In the genomic region with DNA sequence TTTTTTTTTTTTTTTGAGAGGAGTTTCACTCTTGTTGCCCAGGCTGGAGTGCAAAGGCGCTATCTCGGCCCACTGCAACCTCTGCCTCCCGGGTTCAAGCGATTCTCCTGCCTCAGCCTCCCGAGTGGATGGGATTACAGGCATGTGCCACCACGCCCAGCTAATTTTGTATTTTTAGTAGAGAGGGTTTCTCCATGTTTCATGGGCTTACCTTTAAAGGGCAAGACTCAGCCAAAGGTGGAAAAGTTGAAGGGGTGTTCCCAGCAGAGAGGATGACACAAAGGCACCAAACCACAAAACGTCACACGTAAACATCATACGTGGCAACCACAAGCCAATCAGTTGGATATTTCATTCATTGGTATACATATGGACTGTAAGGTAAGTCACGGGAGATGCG, we compare ENCODE assay signal across 8 cellular contexts. TPM values are rescaled to one million over a fixed set of nuclear protein-coding genes. Genes with fewer than 3 reads are reported as not detected.
DNase-seq lines count a peak whose midpoint lies in the region; ATAC-seq and TF ChIP-seq lines count a peak whose summit lies in the region.
"Not testable (repeated sequence)": the region's sequence is repeated elsewhere in the genome, so short reads cannot be mapped to it uniquely, and the experiment has no call there.

No MANE protein-coding gene starts in this region.

- H3K9me3 ChIP-seq in CD4-positive, alpha-beta T cell (ENCODE audit: control insufficient read depth, low read length); Loucy (ENCODE audit: insufficient read depth, low read depth, low read length): not testable (repeated sequence)

- not testable (repeated sequence) for H2AFZ ChIP-seq in Loucy (ENCODE audit: low read length)

- TF ChIP-seq CTCF in CD4-positive, alpha-beta T cell (IDR thresholded peaks at IDR 0.05); Loucy (conservative IDR thresholded peaks at IDR 0.05; ENCODE audit: low read length); dorsolateral prefrontal cortex (IDR thresholded peaks at IDR 0.05 in 54 of 56, conservative IDR thresholded peaks at IDR 0.05 in 2 of 56; ENCODE audit: low read depth in 1 of 56, partially characterized antibody in 56 of 56); mesothelial cell of epicardium (IDR thresholded peaks at IDR 0.05; ENCODE audit: unreplicated experiment): not testable (repeated sequence)

- POLR2A ChIA-PET in CD4-positive, alpha-beta T cell (lab: Charles Lee), result interaction anchor here (0.5 to 5.9 kb wide), 10 partner anchors 9 to 1459 kb away, joined by 3 to 169 read pairs (median 8); partner anchors contain the start of genes CAB39L, KPNA3, NUDT15 and RCBTB1

- peak in 8 of 10 experiments; percentile 10 to 56 (median 22) for DNase-seq in CD4-positive, alpha-beta T cell
- peak; percentile 72 for DNase-seq in activated CD4-positive, alpha-beta T cell treated with anti-CD3 and anti-CD28 coated beads for 48 hours
- peak; percentile 30 for DNase-seq in activated T-helper 2 cell treated with anti-CD3 and anti-CD28 coated beads, Interferon-gamma antibody, Interleukin-2, Interleukin-4, amounts not matched to agents 10 μg/mL and 5 μg/mL and 100 μg/mL, durations not matched to agents 14 hours and 24 hours and 36 hours (ENCODE audit: low spot score)
- not testable (repeated sequence) for DNase-seq in dorsolateral prefrontal cortex; mesothelial cell of epicardium (ENCODE audit: low spot score in 2 of 2, unreplicated experiment in 2 of 2)
- peak; percentile 20 to 48 (median 24) for DNase-seq in stimulated activated CD4-positive, alpha-beta T cell treated with anti-CD3 and anti-CD28 coated beads, Interleukin-1b, Interleukin-23, amount 100 ng/mL, for 24 hours (ENCODE audit: low read depth in 4 of 4, low spot score in 1 of 4)
- peak; percentile 28 to 57 for DNase-seq in stimulated activated naive CD8-positive, alpha-beta T cell treated with anti-CD3 and anti-CD28 coated beads, Interleukin-15, amount 100 ng/mL, for 72 hours

- H3K36me3 Mint-ChIP-seq in CD4-positive, alpha-beta T cell (ENCODE audit: low read depth), result peaks cover 56% of the 10 kb centered on the region
- peaks cover 45% of the 10 kb centered on the region for H3K36me3 Mint-ChIP-seq in activated T-helper 2 cell treated with anti-CD3 and anti-CD28 coated beads, Interferon-gamma antibody, Interleukin-2, Interleukin-4, amounts not matched to agents 10 μg/mL and 5 μg/mL and 100 μg/mL, durations not matched to agents 14 hours and 24 hours and 36 hours (ENCODE audit: low read depth)
- not testable (repeated sequence) for H3K36me3 Mint-ChIP-seq in mesothelial cell of epicardium

- H3K79me2 ChIP-seq in Loucy (ENCODE audit: insufficient read depth, low read length), result not testable (repeated sequence)

- H3K4me3 Mint-ChIP-seq in CD4-positive, alpha-beta T cell, result peak overlapping the region; percentile 93
- H3K4me3 Mint-ChIP-seq in activated T-helper 2 cell treated with anti-CD3 and anti-CD28 coated beads, Interferon-gamma antibody, Interleukin-2, Interleukin-4, amounts not matched to agents 10 μg/mL and 5 μg/mL and 100 μg/mL, durations not matched to agents 14 hours and 24 hours and 36 hours (ENCODE audit: low read depth), result peak overlapping the region; percentile 82
- peak overlapping the region; percentile 73 for H3K4me3 Mint-ChIP-seq in mesothelial cell of epicardium
- peak overlapping the region; percentile 89 to 91 for H3K4me3 Mint-ChIP-seq in stimulated activated naive CD8-positive, alpha-beta T cell treated with anti-CD3 and anti-CD28 coated beads, Interleukin-15, amount 100 ng/mL, for 72 hours

- not testable (repeated sequence) for H4K20me1 ChIP-seq in Loucy (ENCODE audit: insufficient read depth, low read length, poor library complexity, severe bottlenecking)

- peaks cover 63% of the 10 kb centered on the region for H3K4me1 Mint-ChIP-seq in CD4-positive, alpha-beta T cell (ENCODE audit: low read depth)
- peaks cover 50% of the 10 kb centered on the region for H3K4me1 Mint-ChIP-seq in activated T-helper 2 cell treated with anti-CD3 and anti-CD28 coated beads, Interferon-gamma antibody, Interleukin-2, Interleukin-4, amounts not matched to agents 10 μg/mL and 5 μg/mL and 100 μg/mL, durations not matched to agents 14 hours and 24 hours and 36 hours (ENCODE audit: low read depth)
- H3K4me1 Mint-ChIP-seq in mesothelial cell of epicardium, result not testable (repeated sequence)
- peaks cover 52% of the 10 kb centered on the region for H3K4me1 Mint-ChIP-seq in stimulated activated naive CD8-positive, alpha-beta T cell treated with anti-CD3 and anti-CD28 coated beads, Interleukin-15, amount 100 ng/mL, for 72 hours

- not testable (repeated sequence) for H3K27me3 Mint-ChIP-seq in CD4-positive, alpha-beta T cell; activated T-helper 2 cell treated with anti-CD3 and anti-CD28 coated beads, Interferon-gamma antibody, Interleukin-2, Interleukin-4, amounts not matched to agents 10 μg/mL and 5 μg/mL and 100 μg/mL, durations not matched to agents 14 hours and 24 hours and 36 hours (ENCODE audit: low read depth); mesothelial cell of epicardium (ENCODE audit: low read depth); stimulated activated naive CD8-positive, alpha-beta T cell treated with anti-CD3 and anti-CD28 coated beads, Interleukin-15, amount 100 ng/mL, for 72 hours

- H3K36me3 ChIP-seq in Loucy (ENCODE audit: insufficient read depth, low read length), result not testable (repeated sequence)

- H3K4me1 ChIP-seq in Loucy (ENCODE audit: insufficient read depth, low read length, poor library complexity, severe bottlenecking), result not testable (repeated sequence)

- CTCF ChIA-PET in CD4-positive, alpha-beta T cell (lab: Charles Lee), result interaction anchor here (1.5 kb wide), 1 partner anchor 9 kb away, joined by 4 read pairs; no protein-coding TSS in a partner anchor

- H3K4me2 ChIP-seq in Loucy (ENCODE audit: low read depth, low read length, poor library complexity, severe bottlenecking), result peak overlapping the region; percentile 79

- H3K9ac ChIP-seq in Loucy (ENCODE audit: low read depth, low read length, poor library complexity, severe bottlenecking), result not testable (repeated sequence)

- not testable (repeated sequence) for H3F3A ChIP-seq in Loucy (ENCODE audit: low read depth)

- peak; percentile 32 for ATAC-seq in CD4-positive, alpha-beta T cell (ENCODE audit: poor library complexity)
- peak; percentile 40 for ATAC-seq in stimulated activated naive CD8-positive, alpha-beta T cell treated with anti-CD3 and anti-CD28 coated beads, Interleukin-15, amount 100 ng/mL, for 72 hours

- H3K27me3 ChIP-seq in CD4-positive, alpha-beta T cell (ENCODE audit: control insufficient read depth, insufficient read depth, low read length); Loucy (ENCODE audit: insufficient read depth, low read length, poor library complexity, severe bottlenecking); dorsolateral prefrontal cortex: not testable (repeated sequence)

- H3K4me3 ChIP-seq in Loucy (ENCODE audit: low read length, poor library complexity, severe bottlenecking) (peak overlapping the region; percentile 91), dorsolateral prefrontal cortex (peak overlapping the region in 14 of 59 donors; percentile 58 to 83 (median 76))

- H3K27ac ChIP-seq in CD4-positive, alpha-beta T cell (ENCODE audit: low read depth, low read length), result peak overlapping the region; percentile 82
- peak overlapping the region in 37 of 59 donors; percentile 6 to 96 (median 92) for H3K27ac ChIP-seq in dorsolateral prefrontal cortex

- H3K9me3 Mint-ChIP-seq in CD4-positive, alpha-beta T cell; activated T-helper 2 cell treated with anti-CD3 and anti-CD28 coated beads, Interferon-gamma antibody, Interleukin-2, Interleukin-4, amounts not matched to agents 10 μg/mL and 5 μg/mL and 100 μg/mL, durations not matched to agents 14 hours and 24 hours and 36 hours; mesothelial cell of epicardium; stimulated activated naive CD8-positive, alpha-beta T cell treated with anti-CD3 and anti-CD28 coated beads, Interleukin-15, amount 100 ng/mL, for 72 hours: not testable (repeated sequence)

- not testable (repeated sequence) for H3K9me2 ChIP-seq in Loucy (replicated peaks; ENCODE audit: low read depth, low read length)

- intact Hi-C loops in CD4-positive, alpha-beta T cell (cut with DNase I, micrococcal nuclease), result loop anchor here (2.0 to 10.0 kb wide), 6 partner anchors 45 to 298 kb away; partner anchors contain the start of genes RCBTB1 (in 2 of the 2), CAB39L (in 1 of the 2), KPNA3 (in 1 of the 2) and SETDB2 (in 1 of the 2)
- intact Hi-C loops in activated T-helper 2 cell treated with anti-CD3 and anti-CD28 coated beads, Interferon-gamma antibody, Interleukin-2, Interleukin-4, amounts not matched to agents 10 μg/mL and 5 μg/mL and 100 μg/mL, durations not matched to agents 14 hours and 24 hours and 36 hours (cut with micrococcal nuclease), result loop anchor here (1.0 to 5.0 kb wide), 3 partner anchors 44 to 196 kb away; partner anchors contain the start of gene RCBTB1
- intact Hi-C loops in dorsolateral prefrontal cortex (cut with DNase I), result loop anchor here (5.0 to 10.0 kb wide), 2 partner anchors 55 to 88 kb away; partner anchors contain the start of genes CAB39L (in 1 of the 2), RCBTB1 (in 1 of the 2) and SETDB2 (in 1 of the 2)

- H3K27ac Mint-ChIP-seq in CD4-positive, alpha-beta T cell, result peak overlapping the region; percentile 95
- H3K27ac Mint-ChIP-seq in activated T-helper 2 cell treated with anti-CD3 and anti-CD28 coated beads, Interferon-gamma antibody, Interleukin-2, Interleukin-4, amounts not matched to agents 10 μg/mL and 5 μg/mL and 100 μg/mL, durations not matched to agents 14 hours and 24 hours and 36 hours, result peak overlapping the region; percentile 95
- peak overlapping the region; percentile 39 for H3K27ac Mint-ChIP-seq in mesothelial cell of epicardium
- peak overlapping the region; percentile 94 to 97 for H3K27ac Mint-ChIP-seq in stimulated activated naive CD8-positive, alpha-beta T cell treated with anti-CD3 and anti-CD28 coated beads, Interleukin-15, amount 100 ng/mL, for 72 hours

RNA-seq across cellular contexts. Expression of gene PHF11, which starts 1.1 kb away (rescaled TPM):
- total RNA-seq in CD4-positive, alpha-beta T cell, result 100 to 1,000 TPM; 105 TPM
- total RNA-seq in activated T-helper 2 cell treated with anti-CD3 and anti-CD28 coated beads, Interferon-gamma antibody, Interleukin-2, Interleukin-4, amounts not matched to agents 10 μg/mL and 5 μg/mL and 100 μg/mL, durations not matched to agents 14 hours and 24 hours and 36 hours, result 47.9 and 52.9 TPM in 2 replicates
- total RNA-seq in dorsolateral prefrontal cortex, result 10 to 100 TPM; 20.4 to 55.8 (median 32.2) TPM
- total RNA-seq in mesothelial cell of epicardium, result 32.4 to 36.0 TPM (median 33.3 TPM) in 3 replicates

RNA-seq across cellular contexts. Expression of gene SETDB2, which starts 52.8 kb away (rescaled TPM):
- total RNA-seq in CD4-positive, alpha-beta T cell, result 10 to 100 TPM; 10.8 to 11.5 TPM
- 10.8 and 11.0 TPM in 2 replicates for total RNA-seq in activated T-helper 2 cell treated with anti-CD3 and anti-CD28 coated beads, Interferon-gamma antibody, Interleukin-2, Interleukin-4, amounts not matched to agents 10 μg/mL and 5 μg/mL and 100 μg/mL, durations not matched to agents 14 hours and 24 hours and 36 hours
- total RNA-seq in dorsolateral prefrontal cortex (10 to 100 TPM; 12.4 to 25.4 (median 18.7) TPM), mesothelial cell of epicardium (10.8 to 12.0 TPM (median 11.6 TPM) in 3 replicates)

RNA-seq across cellular contexts. Expression of gene CAB39L, which starts 53.0 kb away (rescaled TPM):
- total RNA-seq in CD4-positive, alpha-beta T cell, result 1 to 10 TPM; 1.9 to 2.5 TPM
- 4.0 and 5.8 TPM in 2 replicates for total RNA-seq in activated T-helper 2 cell treated with anti-CD3 and anti-CD28 coated beads, Interferon-gamma antibody, Interleukin-2, Interleukin-4, amounts not matched to agents 10 μg/mL and 5 μg/mL and 100 μg/mL, durations not matched to agents 14 hours and 24 hours and 36 hours
- total RNA-seq in dorsolateral prefrontal cortex (10 to 100 TPM; 27.2 to 86.9 (median 50.7) TPM), mesothelial cell of epicardium (13.3 to 14.7 TPM (median 14.1 TPM) in 3 replicates)

Comparison
In these comparisons a context has a peak if more than half of its experiments do, and no peak if none do; other contexts are left out.
1. H3K27ac Mint-ChIP-seq: peak in every context shown above with its lines; median percentile 96 in stimulated activated naive CD8-positive, alpha-beta T cell treated with anti-CD3 and anti-CD28 coated beads, Interleukin-15, amount 100 ng/mL, for 72 hours; 95 in CD4-positive, alpha-beta T cell; 95 in activated T-helper 2 cell treated with anti-CD3 and anti-CD28 coated beads, Interferon-gamma antibody, Interleukin-2, Interleukin-4, amounts not matched to agents 10 μg/mL and 5 μg/mL and 100 μg/mL, durations not matched to agents 14 hours and 24 hours and 36 hours; 39 in mesothelial cell of epicardium.